ENCODE assay signal across 15 cellular contexts in genomic region chr3:169286992-169287391, GRCh38.
A peak's percentile ranks its signal among the peaks of the same experiment; 100 is the strongest.
DNase-seq lines count a peak whose midpoint lies in the region; ATAC-seq and TF ChIP-seq lines count a peak whose summit lies in the region.
"Had no signal": no experiment of that assay in that cellular context is flagged by ENCODE, and none has a peak within 500 bp of the region (broad histone marks: within the 10 kb centered on the region; RNA-seq: fewer than 3 reads in every experiment).

No MANE protein-coding gene starts in this region.

- POLR2A ChIA-PET in activated CD4-positive, alpha-beta memory T cell treated with anti-CD3 and anti-CD28 coated beads for 36 hours (lab: Charles Lee), result no interaction called here

- 41 to 47% methylated on average over 6 of the region's 6 CpGs for WGBS in thyroid gland, 2 donors

- CTCF ChIA-PET in activated CD4-positive, alpha-beta memory T cell treated with anti-CD3 and anti-CD28 coated beads for 36 hours (lab: Charles Lee), result no interaction called here

- no peaks in the 10 kb centered on the region for H3K4me1 Mint-ChIP-seq in activated CD4-positive, alpha-beta memory T cell treated with anti-CD3 and anti-CD28 coated beads for 36 hours (ENCODE audit: low read depth)
- H3K4me1 Mint-ChIP-seq: activated naive CD8-positive, alpha-beta T cell treated with anti-CD3 and anti-CD28 coated beads, Interleukin-2, amount 10 ng/mL, durations not matched to agents 7 days and 5 days had no signal

- H3K27ac ChIP-seq in thyroid gland, result peak overlapping the region in 1 of 3 donors; percentile 2
- H3K27ac ChIP-seq: skin epidermis, WERI-Rb-1 had no signal

- no peak overlapping the region for H3K27ac Mint-ChIP-seq in activated CD4-positive, alpha-beta memory T cell treated with anti-CD3 and anti-CD28 coated beads for 36 hours
- H3K27ac Mint-ChIP-seq: activated naive CD8-positive, alpha-beta T cell treated with anti-CD3 and anti-CD28 coated beads, Interleukin-2, amount 10 ng/mL, durations not matched to agents 7 days and 5 days had no signal

- H3K27me3 ChIP-seq in thyroid gland, result no peaks in the 10 kb centered on the region

- H3K36me3 Mint-ChIP-seq in activated CD4-positive, alpha-beta memory T cell treated with anti-CD3 and anti-CD28 coated beads for 36 hours, result no peaks in the 10 kb centered on the region
- H3K36me3 Mint-ChIP-seq: activated naive CD8-positive, alpha-beta T cell treated with anti-CD3 and anti-CD28 coated beads, Interleukin-2, amount 10 ng/mL, durations not matched to agents 7 days and 5 days had no signal

- no peak overlapping the region for H3K4me3 ChIP-seq in thyroid gland (replicated peaks in 1 of 3)
- H3K4me3 ChIP-seq: skin epidermis had no signal

- no peak for TF ChIP-seq CTCF in thyroid gland (IDR thresholded peaks at IDR 0.05)

- intact Hi-C loops in thyroid gland (cut with DNase I), result no loop called here
- intact Hi-C loops in activated CD4-positive, alpha-beta memory T cell treated with anti-CD3 and anti-CD28 coated beads for 36 hours (cut with micrococcal nuclease), result no loop called here

- H3K36me3 ChIP-seq in thyroid gland, result no peaks in the 10 kb centered on the region
- H3K36me3 ChIP-seq: WERI-Rb-1 had no signal

- H3K9me3 ChIP-seq in thyroid gland, result no peaks in the 10 kb centered on the region

- no peaks in the 10 kb centered on the region for H3K27me3 Mint-ChIP-seq in activated CD4-positive, alpha-beta memory T cell treated with anti-CD3 and anti-CD28 coated beads for 36 hours
- H3K27me3 Mint-ChIP-seq: activated naive CD8-positive, alpha-beta T cell treated with anti-CD3 and anti-CD28 coated beads, Interleukin-2, amount 10 ng/mL, durations not matched to agents 7 days and 5 days had no signal

- no peak for ATAC-seq in GM19467 (IDR thresholded peaks at IDR 0.05; ENCODE audit: unreplicated experiment)

- TF ChIP-seq POLR2A in thyroid gland (IDR thresholded peaks at IDR 0.05), result no peak

- no peak overlapping the region for H3K4me3 Mint-ChIP-seq in activated CD4-positive, alpha-beta memory T cell treated with anti-CD3 and anti-CD28 coated beads for 36 hours
- H3K4me3 Mint-ChIP-seq: activated naive CD8-positive, alpha-beta T cell treated with anti-CD3 and anti-CD28 coated beads, Interleukin-2, amount 10 ng/mL, durations not matched to agents 7 days and 5 days; neural crest cell had no signal

- peak; percentile 10 for DNase-seq in NCI-H748 (lab: John Stamatoyannopoulos, UW; ENCODE audit: unreplicated experiment)
- DNase-seq in NCI-H748 treated with DMSO at 0.1 percent for 48 hours (lab: John Stamatoyannopoulos, UW), result no peak
- peak; percentile 24 for DNase-seq in NCI-H345 (lab: John Stamatoyannopoulos, UW)
- DNase-seq in kidney tubule cell (ENCODE audit: low spot score), result peak; percentile 30
- DNase-seq in thyroid gland, result peak; percentile 3 to 5
- no peak for DNase-seq in activated CD4-positive, alpha-beta memory T cell treated with anti-CD3 and anti-CD28 coated beads for 36 hours
- DNase-seq in COR-L47 (lab: John Stamatoyannopoulos, UW), result no peak
- DNase-seq: activated naive CD8-positive, alpha-beta T cell treated with anti-CD3 and anti-CD28 coated beads, Interleukin-2, amount 10 ng/mL, durations not matched to agents 7 days and 5 days; erythroblast; head of caudate nucleus; kidney glomerular epithelial cell; WERI-Rb-1 had no signal

- peaks cover 0 to 3% of the 10 kb centered on the region in 2 donors for H3K4me1 ChIP-seq in thyroid gland

- no peaks in the 10 kb centered on the region for H3K9me3 Mint-ChIP-seq in activated CD4-positive, alpha-beta memory T cell treated with anti-CD3 and anti-CD28 coated beads for 36 hours
- H3K9me3 Mint-ChIP-seq: activated naive CD8-positive, alpha-beta T cell treated with anti-CD3 and anti-CD28 coated beads, Interleukin-2, amount 10 ng/mL, durations not matched to agents 7 days and 5 days; neural crest cell had no signal

Comparison
In these comparisons a context has a peak if more than half of its experiments do, and no peak if none do; other contexts are left out.
1. DNase-seq: peak in NCI-H748 (single experiment), NCI-H345 (single experiment), kidney tubule cell (single experiment) and thyroid gland (2 of 2); none in NCI-H748 treated with DMSO at 0.1 percent for 48 hours (single experiment), activated CD4-positive, alpha-beta memory T cell treated with anti-CD3 and anti-CD28 coated beads for 36 hours (single experiment) and COR-L47 (single experiment).